22 cellular contexts compared by ENCODE assay signal in the genomic region with DNA sequence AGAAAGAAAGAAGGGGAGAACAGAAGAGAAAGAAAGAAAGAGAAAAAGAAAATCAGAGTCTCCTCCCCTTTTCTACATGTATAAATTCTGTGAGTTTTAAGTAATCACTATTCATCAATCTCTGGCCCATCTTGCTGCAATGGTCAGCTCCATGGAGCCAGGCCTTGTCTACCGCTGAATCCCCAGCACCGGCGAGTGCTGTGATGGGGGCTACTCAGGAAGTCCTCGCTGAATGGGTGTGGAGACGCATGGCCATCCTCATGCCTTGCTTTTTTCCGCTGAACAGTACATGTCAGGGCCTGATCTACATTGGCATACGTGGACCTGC. TPM values are rescaled to one million over a fixed set of nuclear protein-coding genes. Genes with fewer than 3 reads are reported as not detected.
DNase-seq lines count a peak whose midpoint lies in the region; ATAC-seq, FAIRE-seq and TF ChIP-seq lines count a peak whose summit lies in the region.
"Had no signal": no experiment of that assay in that cellular context is flagged by ENCODE, and none has a peak within 500 bp of the region (broad histone marks: within the 10 kb centered on the region; RNA-seq: fewer than 3 reads in every experiment).

No MANE protein-coding gene starts in this region.

- CTCF ChIA-PET in K562 (lab: Yijun Ruan, JAX; ENCODE audit: low intra/inter-chr PET ratio) = no interaction called here

- POLR2A ChIA-PET in K562 (lab: Yijun Ruan, JAX) = interaction anchor here (1.0 kb wide), 1 partner anchor 10 kb away, joined by 5 read pairs; no protein-coding TSS in a partner anchor

- H3K27ac Mint-ChIP-seq in activated CD4-positive, alpha-beta T cell treated with anti-CD3 and anti-CD28 coated beads, Interleukin-2, amount 10 ng/mL, durations not matched to agents 24 days and 14 days = peak overlapping the region; percentile 37
- H3K27ac Mint-ChIP-seq: B cell; CD8-positive, alpha-beta T cell had no signal

- no peaks in the 10 kb centered on the region for H4K20me1 ChIP-seq in K562 (replicated peaks; ENCODE audit: control insufficient read depth, insufficient read depth, low read length)
- H4K20me1 ChIP-seq: BLaER1 had no signal

- FAIRE-seq in K562 (lab: Jason Lieb, UNC) = no peak
- FAIRE-seq: A204.1, G401.6, GM19239, H1 had no signal

- intact Hi-C loops in activated CD4-positive, alpha-beta T cell treated with anti-CD3 and anti-CD28 coated beads, Interleukin-2, amount 10 ng/mL, durations not matched to agents 24 days and 14 days (cut with micrococcal nuclease) = no loop called here
- intact Hi-C loops in K562 (cut with micrococcal nuclease) = no loop called here
- intact Hi-C loops in posterior vena cava (cut with DNase I) = no loop called here
- intact Hi-C loops in left ventricle myocardium inferior (cut with micrococcal nuclease) = no loop called here

- H3K27me3 ChIP-seq in K562 (ENCODE audit: control insufficient read depth in 2 of 2, insufficient read depth in 2 of 2, low read length in 2 of 2) (peaks cover 0 to 1% of the 10 kb centered on the region in 2 experiments; a peak in 3 of 5 replicates), left ventricle myocardium inferior (ENCODE audit: low read depth) (no peaks in the 10 kb centered on the region)
- H3K27me3 ChIP-seq: BLaER1 had no signal

- in situ Hi-C loops in K562 (cut with MboI) = no loop called here

- H3K9ac ChIP-seq in K562 (ENCODE audit: insufficient read depth in 1 of 2, low read depth in 2 of 2, low read length in 2 of 2) = no peak overlapping the region
- H3K9ac ChIP-seq: BLaER1 had no signal

- H3K79me2 ChIP-seq in K562 (ENCODE audit: control insufficient read depth, insufficient read depth, low read length) = no peaks in the 10 kb centered on the region

- no peak overlapping the region for H3K4me3 Mint-ChIP-seq in activated CD4-positive, alpha-beta T cell treated with anti-CD3 and anti-CD28 coated beads, Interleukin-2, amount 10 ng/mL, durations not matched to agents 24 days and 14 days
- H3K4me3 Mint-ChIP-seq: B cell; CD4-positive, CD25-positive, alpha-beta regulatory T cell; CD8-positive, alpha-beta T cell had no signal

- H3K9me3 ChIP-seq in K562 (replicated peaks; ENCODE audit: control insufficient read depth, insufficient read depth, low read depth, low read length) (no peaks in the 10 kb centered on the region), left ventricle myocardium inferior (replicated peaks) (no peaks in the 10 kb centered on the region)
- H3K9me3 ChIP-seq: BLaER1, Caco-2 had no signal

- ATAC-seq in K562 = no peak
- ATAC-seq: CD8-positive, alpha-beta T cell had no signal

- no peak for TF ChIP-seq POLR2A in K562 (conservative IDR thresholded peaks at IDR 0.05)

- H3K4me3 ChIP-seq in K562 (no peak overlapping the region), left ventricle myocardium inferior (no peak overlapping the region)
- H3K4me3 ChIP-seq: BLaER1 had no signal

- no peak for TF ChIP-seq RAD21 in K562 (CRISPR knock-in tag; conservative IDR thresholded peaks at IDR 0.05 in 1 of 2, IDR thresholded peaks at IDR 0.05 in 1 of 2)

- H3K4me2 ChIP-seq in K562 (ENCODE audit: insufficient read depth, low read length) = no peak overlapping the region

- WGBS in K562 (ENCODE audit: insufficient coverage, low coverage, missing lambda C conversion rate) = 28% methylated on average over 7 of the region's 7 CpGs

- peaks cover 9% of the 10 kb centered on the region for H3K4me1 Mint-ChIP-seq in activated CD4-positive, alpha-beta T cell treated with anti-CD3 and anti-CD28 coated beads, Interleukin-2, amount 10 ng/mL, durations not matched to agents 24 days and 14 days
- H3K4me1 Mint-ChIP-seq: CD4-positive, CD25-positive, alpha-beta regulatory T cell had no signal

- no peaks in the 10 kb centered on the region for H3K9me1 ChIP-seq in K562 (ENCODE audit: control insufficient read depth, insufficient read depth, low read length)

- H3K4me1 ChIP-seq in K562 (replicated peaks in 1 of 2; ENCODE audit: control insufficient read depth in 2 of 2, insufficient read depth in 2 of 2, low read length in 2 of 2) (peaks cover 9% of the 10 kb centered on the region in 2 experiments; a peak in 2 of 5 replicates), left ventricle myocardium inferior (peaks cover 22% of the 10 kb centered on the region)

- TF ChIP-seq CTCF in K562 (IDR thresholded peaks at IDR 0.05 in 2 of 3, conservative IDR thresholded peaks at IDR 0.05 in 1 of 3; ENCODE audit: insufficient read depth in 2 of 3, low read depth in 1 of 3, low read length in 3 of 3) = no peak
- TF ChIP-seq CTCF in left ventricle myocardium inferior (IDR thresholded peaks at IDR 0.05; ENCODE audit: borderline replicate concordance) = no peak

- TF ChIP-seq EP300 in K562 (IDR thresholded peaks at IDR 0.05; ENCODE audit: low read length) = no peak

- H3K36me3 Mint-ChIP-seq in activated CD4-positive, alpha-beta T cell treated with anti-CD3 and anti-CD28 coated beads, Interleukin-2, amount 10 ng/mL, durations not matched to agents 24 days and 14 days (ENCODE audit: low read depth) = no peaks in the 10 kb centered on the region
- H3K36me3 Mint-ChIP-seq: CD4-positive, CD25-positive, alpha-beta regulatory T cell; CD8-positive, alpha-beta T cell had no signal

- no peak for DNase-seq in activated CD4-positive, alpha-beta T cell treated with anti-CD3 and anti-CD28 coated beads, Interleukin-2, amount 10 ng/mL, durations not matched to agents 24 days and 14 days
- DNase-seq in activated CD4-positive, alpha-beta T cell treated with anti-CD3 and anti-CD28 coated beads for 1 hour = no peak
- DNase-seq in K562 (ENCODE audit: extremely low read depth in 1 of 4, low spot score in 3 of 4) (no peak), posterior vena cava (ENCODE audit: low spot score) (peak; percentile 30), left ventricle myocardium inferior (no peak), NOMO-1 treated with dmso at 0.1 percent for 144 hours (lab: John Stamatoyannopoulos, UW; ENCODE audit: unreplicated experiment) (no peak)
- DNase-seq: Caco-2; CD4-positive, CD25-positive, alpha-beta regulatory T cell; CD8-positive, alpha-beta T cell; DMS153; DND-41; H7; HCEC 1CT had no signal

- H2AFZ ChIP-seq in K562 (ENCODE audit: low read depth, low read length) = no peak overlapping the region

- BruUV-seq in K562 (replicated peaks; lab: Mats Ljungman, UMichigan) = no TSS peak

- no peak overlapping the region for H3K27ac ChIP-seq in K562 (ENCODE audit: extremely low read depth, low read depth, low read length)
- H3K27ac ChIP-seq in left ventricle myocardium inferior (replicated peaks) = no peak overlapping the region
- H3K27ac ChIP-seq: 22Rv1, BLaER1, C4-2B had no signal

- H3K36me3 ChIP-seq in K562 (ENCODE audit: control insufficient read depth, insufficient read depth, low read length) = no peaks in the 10 kb centered on the region
- no peaks in the 10 kb centered on the region for H3K36me3 ChIP-seq in left ventricle myocardium inferior
- H3K36me3 ChIP-seq: BLaER1 had no signal

- H3K27me3 Mint-ChIP-seq in activated CD4-positive, alpha-beta T cell treated with anti-CD3 and anti-CD28 coated beads, Interleukin-2, amount 10 ng/mL, durations not matched to agents 24 days and 14 days = peaks cover under 1% of the 10 kb centered on the region
- H3K27me3 Mint-ChIP-seq: B cell had no signal

- H3K9me3 Mint-ChIP-seq in activated CD4-positive, alpha-beta T cell treated with anti-CD3 and anti-CD28 coated beads, Interleukin-2, amount 10 ng/mL, durations not matched to agents 24 days and 14 days = no peaks in the 10 kb centered on the region
- H3K9me3 Mint-ChIP-seq: CD8-positive, alpha-beta T cell had no signal

RNA-seq across cellular contexts. Expression of gene GPR42, which starts 29.9 kb away (rescaled TPM):
- 0.21 TPM in 1 of 2 replicates, not detected in the other for total RNA-seq in activated CD4-positive, alpha-beta T cell treated with anti-CD3 and anti-CD28 coated beads, Interleukin-2, amount 10 ng/mL, durations not matched to agents 24 days and 14 days
- total RNA-seq in K562 (2011; cell fraction: chromatin; rRNA removed; ENCODE audit: low replicate concordance) = not detected in 2 replicates
- not detected in 2 replicates for total RNA-seq in K562 (2011; cell fraction: nucleolus; rRNA removed)
- total RNA-seq in K562 (2011; cell fraction: nucleoplasm; rRNA removed) = not detected in 2 replicates
- total RNA-seq in K562 (2014; rRNA removed) = not detected in 2 replicates
- not detected in 2 replicates for total RNA-seq in K562 (2014; rRNA removed; fragmentation: Illumina TruSeq; extraction: Trizol)
- total RNA-seq in K562 (2015; rRNA removed; fragmentation: Illumina TruSeq; extraction: Trizol) = not detected in 2 replicates
- total RNA-seq in K562 (2021) = not detected in 2 replicates
- polyA plus RNA-seq in K562 (2011; rRNA removed) = not detected in 2 replicates
- polyA plus RNA-seq in K562 (2011; cell fraction: cytosol; rRNA removed) = not detected in 2 replicates
- not detected in 2 replicates for polyA plus RNA-seq in K562 (2011; cell fraction: nucleus; rRNA removed)
- 0.10 TPM in 1 of 2 replicates, not detected in the other for polyA plus RNA-seq in K562 (2012)
- not detected in 2 replicates for polyA plus RNA-seq in K562 (2014; fragmentation: Illumina TruSeq; extraction: Trizol)
- not detected for polyA plus RNA-seq in K562 (2014; fragmentation: Nextera tagmentation; extraction: Ambion mirVana)
- not detected in 2 replicates for polyA plus RNA-seq in K562 (2014; rRNA removed)
- not detected in 2 replicates for polyA minus RNA-seq in K562 (2011; rRNA and poly(A)+ RNA removed)
- not detected in 2 replicates for polyA minus RNA-seq in K562 (2011; cell fraction: cytosol; rRNA and poly(A)+ RNA removed)
- polyA minus RNA-seq in K562 (2011; cell fraction: nucleus; rRNA and poly(A)+ RNA removed) = not detected in 2 replicates
- total RNA-seq in posterior vena cava = under 1 TPM in 1 of 2 donors, not detected in 1; 0.28 TPM
- total RNA-seq in left ventricle myocardium inferior = not detected
- total RNA-seq: B cell; Caco-2; CD4-positive, CD25-positive, alpha-beta regulatory T cell; CD8-positive, alpha-beta T cell; H1; H7 had no signal
- polyA plus RNA-seq: AG04450; CD4-positive, CD25-positive, alpha-beta regulatory T cell; H1 had no signal

RNA-seq across cellular contexts. Expression of gene FFAR3, which starts 42.5 kb away (rescaled TPM):
- 0.21 and 0.69 TPM in 2 replicates for total RNA-seq in activated CD4-positive, alpha-beta T cell treated with anti-CD3 and anti-CD28 coated beads, Interleukin-2, amount 10 ng/mL, durations not matched to agents 24 days and 14 days
- total RNA-seq in K562 (2011; cell fraction: chromatin; rRNA removed; ENCODE audit: low replicate concordance) = not detected in 2 replicates
- total RNA-seq in K562 (2011; cell fraction: nucleolus; rRNA removed) = not detected in 2 replicates
- not detected in 2 replicates for total RNA-seq in K562 (2011; cell fraction: nucleoplasm; rRNA removed)
- not detected in 2 replicates for total RNA-seq in K562 (2014; rRNA removed)
- total RNA-seq in K562 (2014; rRNA removed; fragmentation: Illumina TruSeq; extraction: Trizol) = not detected in 2 replicates
- not detected in 2 replicates for total RNA-seq in K562 (2015; rRNA removed; fragmentation: Illumina TruSeq; extraction: Trizol)
- total RNA-seq in K562 (2021) = not detected in 2 replicates
- not detected in 2 replicates for polyA plus RNA-seq in K562 (2011; rRNA removed)
- polyA plus RNA-seq in K562 (2011; cell fraction: cytosol; rRNA removed) = not detected in 2 replicates
- not detected in 2 replicates for polyA plus RNA-seq in K562 (2011; cell fraction: nucleus; rRNA removed)
- not detected in 2 replicates for polyA plus RNA-seq in K562 (2012)
- polyA plus RNA-seq in K562 (2014; fragmentation: Illumina TruSeq; extraction: Trizol) = not detected in 2 replicates
- not detected for polyA plus RNA-seq in K562 (2014; fragmentation: Nextera tagmentation; extraction: Ambion mirVana)
- not detected in 2 replicates for polyA plus RNA-seq in K562 (2014; rRNA removed)
- polyA minus RNA-seq in K562 (2011; rRNA and poly(A)+ RNA removed) = not detected in 2 replicates
- not detected in 2 replicates for polyA minus RNA-seq in K562 (2011; cell fraction: cytosol; rRNA and poly(A)+ RNA removed)
- not detected in 2 replicates for polyA minus RNA-seq in K562 (2011; cell fraction: nucleus; rRNA and poly(A)+ RNA removed)
- total RNA-seq in posterior vena cava = under 1 TPM in 1 of 2 donors, not detected in 1; 0.14 TPM
- not detected for total RNA-seq in left ventricle myocardium inferior
- total RNA-seq: B cell; Caco-2; CD8-positive, alpha-beta T cell; H1; H7 had no signal
- polyA plus RNA-seq: AG04450, H1 had no signal

RNA-seq across cellular contexts. Expression of gene FFAR2, which starts 47.3 kb away (rescaled TPM):
- not detected in 2 replicates for total RNA-seq in activated CD4-positive, alpha-beta T cell treated with anti-CD3 and anti-CD28 coated beads, Interleukin-2, amount 10 ng/mL, durations not matched to agents 24 days and 14 days
- not detected in 2 replicates for total RNA-seq in K562 (2011; cell fraction: chromatin; rRNA removed; ENCODE audit: low replicate concordance)
- not detected in 2 replicates for total RNA-seq in K562 (2011; cell fraction: nucleolus; rRNA removed)
- total RNA-seq in K562 (2011; cell fraction: nucleoplasm; rRNA removed) = not detected in 2 replicates
- total RNA-seq in K562 (2014; rRNA removed) (not detected in 2 replicates), K562 (2014; rRNA removed; fragmentation: Illumina TruSeq; extraction: Trizol) (not detected in 2 replicates), K562 (2015; rRNA removed; fragmentation: Illumina TruSeq; extraction: Trizol) (not detected in 2 replicates), K562 (2021) (not detected in 2 replicates), posterior vena cava (1 to 10 TPM in 1 of 2 donors, under 1 TPM in 1; 0.95 to 1.8 TPM), left ventricle myocardium inferior (0.27 TPM)
- polyA plus RNA-seq in K562 (2011; rRNA removed) (not detected in 2 replicates), K562 (2014; fragmentation: Illumina TruSeq; extraction: Trizol) (not detected in 2 replicates), K562 (2014; fragmentation: Nextera tagmentation; extraction: Ambion mirVana) (not detected), K562 (2014; rRNA removed) (not detected in 2 replicates)
- not detected in 2 replicates for polyA plus RNA-seq in K562 (2011; cell fraction: cytosol; rRNA removed)
- polyA plus RNA-seq in K562 (2011; cell fraction: nucleus; rRNA removed) = not detected in 2 replicates
- not detected in 2 replicates for polyA plus RNA-seq in K562 (2012)
- polyA minus RNA-seq in K562 (2011; rRNA and poly(A)+ RNA removed) = not detected in 2 replicates
- not detected in 2 replicates for polyA minus RNA-seq in K562 (2011; cell fraction: cytosol; rRNA and poly(A)+ RNA removed)
- polyA minus RNA-seq in K562 (2011; cell fraction: nucleus; rRNA and poly(A)+ RNA removed) = not detected in 2 replicates
- total RNA-seq: B cell; Caco-2; CD4-positive, CD25-positive, alpha-beta regulatory T cell; H1; H7 had no signal
- polyA plus RNA-seq: AG04450; CD4-positive, CD25-positive, alpha-beta regulatory T cell; H1 had no signal

RNA-seq across cellular contexts. Expression of gene FFAR1, which starts 53.0 kb away (rescaled TPM):
- 0.12 and 0.14 TPM in 2 replicates for total RNA-seq in activated CD4-positive, alpha-beta T cell treated with anti-CD3 and anti-CD28 coated beads, Interleukin-2, amount 10 ng/mL, durations not matched to agents 24 days and 14 days
- total RNA-seq in K562 (2011; cell fraction: chromatin; rRNA removed; ENCODE audit: low replicate concordance) = 0.28 TPM in 1 of 2 replicates, not detected in the other
- total RNA-seq in K562 (2011; cell fraction: nucleolus; rRNA removed) = 0.13 and 0.17 TPM in 2 replicates
- not detected in 2 replicates for total RNA-seq in K562 (2011; cell fraction: nucleoplasm; rRNA removed)
- total RNA-seq in K562 (2014; rRNA removed) (not detected in 2 replicates), K562 (2014; rRNA removed; fragmentation: Illumina TruSeq; extraction: Trizol) (not detected in 2 replicates), K562 (2015; rRNA removed; fragmentation: Illumina TruSeq; extraction: Trizol) (not detected in 2 replicates), K562 (2021) (not detected in 2 replicates), posterior vena cava (not detected), left ventricle myocardium inferior (not detected)
- polyA plus RNA-seq in K562 (2011; rRNA removed) (not detected in 2 replicates), K562 (2014; fragmentation: Illumina TruSeq; extraction: Trizol) (not detected in 2 replicates), K562 (2014; fragmentation: Nextera tagmentation; extraction: Ambion mirVana) (not detected), K562 (2014; rRNA removed) (not detected in 2 replicates)
- not detected in 2 replicates for polyA plus RNA-seq in K562 (2011; cell fraction: cytosol; rRNA removed)
- 0.06 TPM in 1 of 2 replicates, not detected in the other for polyA plus RNA-seq in K562 (2011; cell fraction: nucleus; rRNA removed)
- polyA plus RNA-seq in K562 (2012) = not detected in 2 replicates
- not detected in 2 replicates for polyA minus RNA-seq in K562 (2011; rRNA and poly(A)+ RNA removed)
- polyA minus RNA-seq in K562 (2011; cell fraction: cytosol; rRNA and poly(A)+ RNA removed) = not detected in 2 replicates
- not detected in 2 replicates for polyA minus RNA-seq in K562 (2011; cell fraction: nucleus; rRNA and poly(A)+ RNA removed)
- total RNA-seq: Caco-2; CD4-positive, CD25-positive, alpha-beta regulatory T cell; H1; H7 had no signal
- polyA plus RNA-seq: AG04450; CD4-positive, CD25-positive, alpha-beta regulatory T cell; H1 had no signal
